In genomic region chr1:183956559-183957188, GRCh38 we compare ENCODE assay signal across 9 cellular contexts.
A peak's percentile ranks its signal among the peaks of the same experiment; 100 is the strongest.
DNase-seq lines count a peak whose midpoint lies in the region; ATAC-seq and TF ChIP-seq lines count a peak whose summit lies in the region.
"Had no signal": no experiment of that assay in that cellular context is flagged by ENCODE, and none has a peak within 500 bp of the region (broad histone marks: within the 10 kb centered on the region; RNA-seq: fewer than 3 reads in every experiment).

No MANE protein-coding gene starts in this region.

- POLR2A ChIA-PET in AG04450 (lab: Yijun Ruan, JAX): no interaction called here

- peak overlapping the region; percentile 16 for H3K4me3 Mint-ChIP-seq in activated naive CD8-positive, alpha-beta T cell treated with anti-CD3 and anti-CD28 coated beads, Interleukin-2, amount 50 U/mL, for 24 hours

- CTCF ChIA-PET in AG04450 (lab: Charles Lee): interaction anchor here (1.1 to 2.3 kb wide), 2 partner anchors 301 to 707 kb away, joined by 3 to 9 read pairs; no protein-coding TSS in a partner anchor

- peaks cover 4% of the 10 kb centered on the region for H3K4me1 Mint-ChIP-seq in activated naive CD8-positive, alpha-beta T cell treated with anti-CD3 and anti-CD28 coated beads, Interleukin-2, amount 50 U/mL, for 24 hours

- H3K9me3 Mint-ChIP-seq in activated naive CD8-positive, alpha-beta T cell treated with anti-CD3 and anti-CD28 coated beads, Interleukin-2, amount 50 U/mL, for 24 hours: no peaks in the 10 kb centered on the region

- DNase-seq in AG04450 (ENCODE audit: low read depth, low spot score) (peak; percentile 41), SKM-1 (lab: John Stamatoyannopoulos, UW; ENCODE audit: unreplicated experiment) (peak; percentile 100), left colon (no peak), NCI-H2227 treated with DMSO at 0.1 percent for 48 hours (lab: John Stamatoyannopoulos, UW) (no peak)
- DNase-seq in activated naive CD8-positive, alpha-beta T cell treated with anti-CD3 and anti-CD28 coated beads, Interleukin-2, amount 50 U/mL, for 24 hours: peak; percentile 32
- peak in 4 of 6 experiments; percentile 20 to 77 (median 70) for DNase-seq in stimulated activated naive CD4-positive, alpha-beta T cell (lab: John Stamatoyannopoulos, UW)

- H3K9me3 ChIP-seq in AG04450 (ENCODE audit: control insufficient read depth, insufficient read depth, low read length): no peaks in the 10 kb centered on the region
- H3K9me3 ChIP-seq: neutrophil had no signal

- no peak overlapping the region for H3K27ac Mint-ChIP-seq in activated naive CD8-positive, alpha-beta T cell treated with anti-CD3 and anti-CD28 coated beads, Interleukin-2, amount 50 U/mL, for 24 hours

- no peak overlapping the region for H3K27ac ChIP-seq in AG04450 (ENCODE audit: low read depth, low read length)
- H3K27ac ChIP-seq: neutrophil had no signal

- no peaks in the 10 kb centered on the region for H3K27me3 Mint-ChIP-seq in activated naive CD8-positive, alpha-beta T cell treated with anti-CD3 and anti-CD28 coated beads, Interleukin-2, amount 50 U/mL, for 24 hours

- no peaks in the 10 kb centered on the region for H3K27me3 ChIP-seq in AG04450 (ENCODE audit: control insufficient read depth, insufficient read depth, low read length)
- H3K27me3 ChIP-seq: neutrophil had no signal

- ATAC-seq in GM19025 (IDR thresholded peaks at IDR 0.05; ENCODE audit: low read depth, unreplicated experiment): peak; percentile 99
- peak; percentile 99 for ATAC-seq in HG03139 (IDR thresholded peaks at IDR 0.05; ENCODE audit: unreplicated experiment)
- ATAC-seq in activated naive CD8-positive, alpha-beta T cell treated with anti-CD3 and anti-CD28 coated beads, Interleukin-2, amount 50 U/mL, for 24 hours: peak; percentile 97
- peak; percentile 46 for ATAC-seq in left colon

- intact Hi-C loops in left colon (cut with DNase I, micrococcal nuclease): no loop called here

- peak; percentile 47 for TF ChIP-seq CTCF in AG04450 (IDR thresholded peaks at IDR 0.05; ENCODE audit: low read depth, low read length)

- no peak overlapping the region for H3K4me3 ChIP-seq in AG04450 (ENCODE audit: low read depth, low read length)

- no peaks in the 10 kb centered on the region for H3K36me3 Mint-ChIP-seq in activated naive CD8-positive, alpha-beta T cell treated with anti-CD3 and anti-CD28 coated beads, Interleukin-2, amount 50 U/mL, for 24 hours (ENCODE audit: low read depth)

Comparison
In these comparisons a context has a peak if more than half of its experiments do, and no peak if none do; other contexts are left out.
1. DNase-seq: peak in AG04450 (single experiment), SKM-1 (single experiment), activated naive CD8-positive, alpha-beta T cell treated with anti-CD3 and anti-CD28 coated beads, Interleukin-2, amount 50 U/mL, for 24 hours (single experiment) and stimulated activated naive CD4-positive, alpha-beta T cell (4 of 6); none in left colon (0 of 2) and NCI-H2227 treated with DMSO at 0.1 percent for 48 hours (single experiment).
2. ATAC-seq: peak in every context shown above with its lines; median percentile 99 in GM19025; 99 in HG03139; 97 in activated naive CD8-positive, alpha-beta T cell treated with anti-CD3 and anti-CD28 coated beads, Interleukin-2, amount 50 U/mL, for 24 hours; 46 in left colon.